ENCODE assay signal across 2 cellular contexts in the genomic region with DNA sequence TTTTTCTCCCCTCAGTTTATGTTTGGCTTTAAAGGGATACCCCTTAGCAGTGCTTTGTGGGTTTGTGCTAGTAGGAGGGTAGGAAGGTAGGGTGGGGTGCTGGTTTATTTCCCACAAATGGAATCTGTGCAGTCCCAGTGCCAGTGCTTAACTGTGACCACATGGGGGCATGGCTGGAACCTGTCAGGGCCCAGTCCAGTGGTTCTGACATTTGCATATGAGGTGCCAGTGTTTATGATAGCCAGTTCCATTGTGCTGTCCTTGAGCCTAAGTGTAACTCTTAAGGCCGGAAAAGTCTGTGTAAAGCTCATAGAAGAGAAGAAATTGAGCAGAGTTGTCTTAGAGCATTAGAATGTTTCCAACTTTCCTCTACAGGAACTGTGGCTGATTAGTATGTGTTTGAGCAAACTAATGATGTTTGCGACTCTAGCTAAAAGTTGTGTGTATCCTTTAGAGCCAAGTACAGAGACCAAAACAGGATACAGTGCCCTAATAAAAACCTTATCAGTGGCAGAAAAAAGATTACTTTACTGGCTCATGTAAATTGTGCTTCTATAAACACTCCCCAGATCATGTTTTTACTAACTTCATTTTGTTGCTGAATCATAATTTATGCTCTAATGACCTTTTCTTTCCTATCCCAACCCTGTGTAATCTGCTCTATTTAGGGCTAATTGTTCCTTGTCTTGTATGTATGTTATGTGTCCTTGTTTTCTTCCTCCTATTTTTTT.
TF ChIP-seq lines count a peak whose summit lies in the region.

No MANE protein-coding gene starts in this region.

TF ChIP-seq in A549, 52 proteins besides CTCF, POLR2A, EP300 and RAD21:
- no peak for TF ChIP-seq MYC (IDR thresholded peaks at IDR 0.05; ENCODE audit: borderline replicate concordance, low read length)

TF ChIP-seq in IMR-90, 13 proteins besides CTCF, POLR2A, EP300 and RAD21:
- TF ChIP-seq MXI1 (IDR thresholded peaks at IDR 0.05; ENCODE audit: borderline replicate concordance, low read depth, low read length) (no peak), RCOR1 (IDR thresholded peaks at IDR 0.05; ENCODE audit: insufficient replicate concordance, low read length) (no peak), CEBPB (IDR thresholded peaks at IDR 0.05; ENCODE audit: low read depth, low read length) (no peak), RFX5 (IDR thresholded peaks at IDR 0.05; ENCODE audit: low read depth, low read length) (no peak), CHD1 (IDR thresholded peaks at IDR 0.05; ENCODE audit: low read depth, low read length) (no peak), MAFK (IDR thresholded peaks at IDR 0.05; ENCODE audit: low read depth, low read length) (no peak), NFE2L2 (IDR thresholded peaks at IDR 0.05; ENCODE audit: low read depth, low read length) (no peak), SMC3 (IDR thresholded peaks at IDR 0.05; ENCODE audit: low read depth, low read length) (no peak), BHLHE40 (IDR thresholded peaks at IDR 0.05; ENCODE audit: low read depth, low read length) (no peak), MAZ (IDR thresholded peaks at IDR 0.05; ENCODE audit: borderline replicate concordance, low read depth, low read length) (no peak)
- TF ChIP-seq, protein P1, sequence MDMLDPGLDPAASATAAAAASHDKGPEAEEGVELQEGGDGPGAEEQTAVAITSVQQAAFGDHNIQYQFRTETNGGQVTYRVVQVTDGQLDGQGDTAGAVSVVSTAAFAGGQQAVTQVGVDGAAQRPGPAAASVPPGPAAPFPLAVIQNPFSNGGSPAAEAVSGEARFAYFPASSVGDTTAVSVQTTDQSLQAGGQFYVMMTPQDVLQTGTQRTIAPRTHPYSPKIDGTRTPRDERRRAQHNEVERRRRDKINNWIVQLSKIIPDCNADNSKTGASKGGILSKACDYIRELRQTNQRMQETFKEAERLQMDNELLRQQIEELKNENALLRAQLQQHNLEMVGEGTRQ (IDR thresholded peaks at IDR 0.05; ENCODE audit: low read depth, low read length): no peak
- TF ChIP-seq, protein P2, sequence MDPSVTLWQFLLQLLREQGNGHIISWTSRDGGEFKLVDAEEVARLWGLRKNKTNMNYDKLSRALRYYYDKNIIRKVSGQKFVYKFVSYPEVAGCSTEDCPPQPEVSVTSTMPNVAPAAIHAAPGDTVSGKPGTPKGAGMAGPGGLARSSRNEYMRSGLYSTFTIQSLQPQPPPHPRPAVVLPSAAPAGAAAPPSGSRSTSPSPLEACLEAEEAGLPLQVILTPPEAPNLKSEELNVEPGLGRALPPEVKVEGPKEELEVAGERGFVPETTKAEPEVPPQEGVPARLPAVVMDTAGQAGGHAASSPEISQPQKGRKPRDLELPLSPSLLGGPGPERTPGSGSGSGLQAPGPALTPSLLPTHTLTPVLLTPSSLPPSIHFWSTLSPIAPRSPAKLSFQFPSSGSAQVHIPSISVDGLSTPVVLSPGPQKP (IDR thresholded peaks at IDR 0.05; ENCODE audit: borderline replicate concordance, low read depth, low read length): no peak
